In the genomic region with DNA sequence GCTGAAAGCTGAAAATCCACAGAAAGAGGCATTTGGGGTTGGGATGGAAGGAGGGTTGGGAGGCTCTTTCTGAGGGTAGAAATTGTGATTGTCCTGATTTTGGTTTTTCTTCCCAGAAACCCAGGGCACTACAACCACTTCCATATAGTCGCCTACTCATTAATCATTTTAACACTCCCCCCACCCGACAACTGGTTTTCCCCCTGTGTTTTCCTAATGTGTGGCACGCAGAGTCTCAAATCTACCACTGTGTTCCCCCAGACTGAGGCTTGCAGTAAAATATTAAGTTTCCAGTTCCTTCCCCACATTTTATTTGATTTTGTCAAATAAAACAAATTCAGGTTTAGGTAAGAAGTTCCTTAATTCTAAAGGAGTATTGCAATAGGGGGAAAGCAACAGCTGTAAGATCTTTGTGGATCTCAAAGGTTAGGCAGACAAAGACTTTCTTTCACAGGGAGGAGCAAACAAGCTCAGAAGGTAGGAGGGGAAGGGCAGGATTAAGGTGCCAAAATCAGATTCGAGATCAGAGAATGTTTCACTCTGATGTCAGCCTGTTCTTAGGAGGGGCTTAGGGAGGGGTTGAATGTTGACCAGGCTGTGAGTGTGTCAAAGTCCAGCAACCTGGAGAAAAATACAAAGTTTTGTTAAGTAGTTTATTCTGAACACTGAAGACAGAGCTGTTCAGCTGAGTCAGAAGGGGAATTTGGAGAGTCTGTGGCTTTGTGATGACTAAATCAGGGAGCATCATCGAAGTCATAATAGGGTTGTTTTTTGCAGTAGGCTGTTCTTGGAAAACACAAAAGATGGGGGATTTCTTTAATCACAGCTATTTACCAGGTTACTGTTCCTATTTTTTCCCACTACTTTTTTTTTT, we compare ENCODE assay signal across 8 cellular contexts.
A peak's percentile ranks its signal among the peaks of the same experiment; 100 is the strongest.
DNase-seq lines count a peak whose midpoint lies in the region; ATAC-seq, FAIRE-seq and TF ChIP-seq lines count a peak whose summit lies in the region.

No MANE protein-coding gene starts in this region.

- peak; percentile 59 for FAIRE-seq in GM19239 (lab: Jason Lieb, UNC)

- DNase-seq in GM19239 (ENCODE audit: insufficient read length, low spot score) (no peak), fibroblast of mammary gland (ENCODE audit: low read depth) (peak; percentile 95), NCI-H1092 (lab: John Stamatoyannopoulos, UW) (no peak), NCI-H748 treated with DMSO at 0.1 percent for 48 hours (lab: John Stamatoyannopoulos, UW) (no peak)
- peak; percentile 55 for DNase-seq in stimulated activated CD4-positive, alpha-beta T cell treated with anti-CD3 and anti-CD28 coated beads, Interleukin-2, amount 100 ng/mL, for 4 hours (ENCODE audit: low read depth)

- peaks cover 32 to 70% (median 52%) of the 10 kb centered on the region in 10 experiments for H3K4me1 ChIP-seq in BLaER1 treated with 17β-estradiol and CSF1 and Interleukin-3, amounts not matched to agents 10 nM and 100 nM

- TF ChIP-seq CTCF in WI38 (IDR thresholded peaks at IDR 0.05; ENCODE audit: low read depth, low read length) (no peak), fibroblast of mammary gland (conservative IDR thresholded peaks at IDR 0.05; ENCODE audit: control insufficient read depth, insufficient read depth, low read depth, low read length) (no peak)

- H3K36me3 ChIP-seq in BLaER1 treated with 17β-estradiol and CSF1 and Interleukin-3, amounts not matched to agents 10 nM and 100 nM: peaks cover 62 to 73% (median 69%) of the 10 kb centered on the region in 11 experiments

- peaks cover 51 to 81% (median 71%) of the 10 kb centered on the region in 11 experiments for H4K20me1 ChIP-seq in BLaER1 treated with 17β-estradiol and CSF1 and Interleukin-3, amounts not matched to agents 10 nM and 100 nM

- peak; percentile 48 for ATAC-seq in HG03354 (IDR thresholded peaks at IDR 0.05; ENCODE audit: poor library complexity, severe bottlenecking, unreplicated experiment)

- peaks cover 27 to 75% (median 66%) of the 10 kb centered on the region in 11 experiments; a peak in 21 of 22 replicates for H3K9me3 ChIP-seq in BLaER1 treated with 17β-estradiol and CSF1 and Interleukin-3, amounts not matched to agents 10 nM and 100 nM (replicated peaks in 1 of 11)

- H3K27ac ChIP-seq in BLaER1 treated with 17β-estradiol and CSF1 and Interleukin-3, amounts not matched to agents 10 nM and 100 nM: peak overlapping the region in 9 of 11 experiments; percentile 12 to 100 (median 58); a peak in 15 of 22 replicates

- H3K27me3 ChIP-seq in BLaER1 treated with 17β-estradiol and CSF1 and Interleukin-3, amounts not matched to agents 10 nM and 100 nM: no peaks in the 10 kb centered on the region

- H3K4me2 ChIP-seq in BLaER1 treated with 17β-estradiol and CSF1 and Interleukin-3, amounts not matched to agents 10 nM and 100 nM: peak overlapping the region; percentile 82 to 99 (median 96); a peak in 21 of 22 replicates

- peak overlapping the region in 9 of 10 experiments; percentile 24 to 99 (median 94); a peak in 17 of 20 replicates for H3K4me3 ChIP-seq in BLaER1 treated with 17β-estradiol and CSF1 and Interleukin-3, amounts not matched to agents 10 nM and 100 nM
- H3K4me3 ChIP-seq in WI38 (ENCODE audit: low read depth, low read length) (peak overlapping the region; percentile 15), fibroblast of mammary gland (ENCODE audit: control insufficient read depth, low read depth, low read length) (no peak overlapping the region)

- H3K9ac ChIP-seq in BLaER1 treated with 17β-estradiol and CSF1 and Interleukin-3, amounts not matched to agents 10 nM and 100 nM: peak overlapping the region in 6 of 11 experiments; percentile 30 to 100 (median 84); a peak in 11 of 22 replicates

Comparison
In these comparisons a context has a peak if more than half of its experiments do, and no peak if none do; other contexts are left out.
1. DNase-seq: peak in fibroblast of mammary gland (single experiment) and stimulated activated CD4-positive, alpha-beta T cell treated with anti-CD3 and anti-CD28 coated beads, Interleukin-2, amount 100 ng/mL, for 4 hours (single experiment); none in GM19239 (single experiment), NCI-H1092 (single experiment) and NCI-H748 treated with DMSO at 0.1 percent for 48 hours (single experiment).